8 cellular contexts compared by ENCODE assay signal in the genomic region with DNA sequence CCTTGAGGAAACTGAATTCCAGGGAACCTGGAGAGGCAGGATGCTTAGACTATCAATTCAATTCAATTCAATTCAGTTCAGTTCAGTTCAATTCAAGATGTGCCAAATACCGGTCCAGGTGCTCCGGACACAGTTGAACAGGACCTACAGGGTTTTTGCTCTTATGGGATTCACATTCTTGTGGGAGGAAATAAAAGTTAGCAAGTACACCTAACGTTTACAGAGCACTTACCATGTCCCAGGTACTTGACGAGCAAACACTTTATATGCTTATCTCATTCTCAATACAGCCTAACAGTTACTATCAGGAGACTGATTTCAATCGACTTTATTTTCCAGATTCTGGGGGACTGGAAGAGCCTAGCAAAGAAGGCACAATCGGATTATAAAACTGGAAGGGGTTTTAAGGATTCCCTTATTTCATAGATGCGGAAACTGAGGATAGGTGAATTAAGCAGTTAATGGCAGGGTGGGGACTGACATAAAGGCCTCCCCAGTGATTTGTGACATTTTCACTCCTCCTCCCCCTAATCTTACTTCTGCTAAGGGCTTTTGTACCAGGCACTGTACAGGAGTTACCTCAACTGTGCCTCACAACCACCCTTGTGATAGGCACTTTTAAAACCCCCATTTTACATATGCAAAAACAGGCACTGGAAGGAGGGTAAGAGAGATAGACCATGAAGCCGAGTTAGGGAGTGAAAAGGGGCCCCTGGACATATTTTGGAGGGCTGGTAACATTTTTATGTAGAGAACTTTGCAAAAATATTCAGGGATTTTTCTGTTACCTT. TPM values are rescaled to one million over a fixed set of nuclear protein-coding genes. Genes with fewer than 3 reads are reported as not detected.
DNase-seq lines count a peak whose midpoint lies in the region; ATAC-seq and TF ChIP-seq lines count a peak whose summit lies in the region.

No MANE protein-coding gene starts in this region.

- no peak for TF ChIP-seq CTCF in mesothelial cell of epicardium (IDR thresholded peaks at IDR 0.05; ENCODE audit: unreplicated experiment)

- no peaks in the 10 kb centered on the region for H3K9me3 Mint-ChIP-seq in stimulated activated naive CD8-positive, alpha-beta T cell treated with anti-CD3 and anti-CD28 coated beads, Interleukin-15, Interleukin-2, amounts not matched to agents 100 ng/mL and 50 ng/mL, for 24 hours
- no peaks in the 10 kb centered on the region for H3K9me3 Mint-ChIP-seq in activated naive CD8-positive, alpha-beta T cell treated with anti-CD3 and anti-CD28 coated beads, Interleukin-2, amount 10 ng/mL, durations not matched to agents 7 days and 5 days
- no peaks in the 10 kb centered on the region for H3K9me3 Mint-ChIP-seq in mesothelial cell of epicardium

- H3K27me3 Mint-ChIP-seq in stimulated activated naive CD8-positive, alpha-beta T cell treated with anti-CD3 and anti-CD28 coated beads, Interleukin-15, Interleukin-2, amounts not matched to agents 100 ng/mL and 50 ng/mL, for 24 hours: no peaks in the 10 kb centered on the region
- H3K27me3 Mint-ChIP-seq in activated naive CD8-positive, alpha-beta T cell treated with anti-CD3 and anti-CD28 coated beads, Interleukin-2, amount 10 ng/mL, durations not matched to agents 7 days and 5 days: no peaks in the 10 kb centered on the region
- no peaks in the 10 kb centered on the region for H3K27me3 Mint-ChIP-seq in mesothelial cell of epicardium (ENCODE audit: low read depth)

- DNase-seq in stimulated activated naive CD8-positive, alpha-beta T cell treated with anti-CD3 and anti-CD28 coated beads, Interleukin-15, Interleukin-2, amounts not matched to agents 100 U/mL and 50 U/mL, for 24 hours: no peak
- no peak for DNase-seq in activated naive CD8-positive, alpha-beta T cell treated with anti-CD3 and anti-CD28 coated beads, Interleukin-2, amount 10 ng/mL, durations not matched to agents 7 days and 5 days
- DNase-seq in mesothelial cell of epicardium (ENCODE audit: low spot score in 2 of 2, unreplicated experiment in 2 of 2) (no peak), OCI-M1 (lab: John Stamatoyannopoulos, UW) (no peak)

- peak overlapping the region; percentile 86 for H3K27ac Mint-ChIP-seq in stimulated activated naive CD8-positive, alpha-beta T cell treated with anti-CD3 and anti-CD28 coated beads, Interleukin-15, Interleukin-2, amounts not matched to agents 100 ng/mL and 50 ng/mL, for 24 hours
- H3K27ac Mint-ChIP-seq in activated naive CD8-positive, alpha-beta T cell treated with anti-CD3 and anti-CD28 coated beads, Interleukin-2, amount 10 ng/mL, durations not matched to agents 7 days and 5 days: peak overlapping the region; percentile 98
- peak overlapping the region; percentile 95 for H3K27ac Mint-ChIP-seq in mesothelial cell of epicardium

- peaks cover 17% of the 10 kb centered on the region for H3K36me3 Mint-ChIP-seq in stimulated activated naive CD8-positive, alpha-beta T cell treated with anti-CD3 and anti-CD28 coated beads, Interleukin-15, Interleukin-2, amounts not matched to agents 100 ng/mL and 50 ng/mL, for 24 hours (ENCODE audit: low read depth)
- H3K36me3 Mint-ChIP-seq in activated naive CD8-positive, alpha-beta T cell treated with anti-CD3 and anti-CD28 coated beads, Interleukin-2, amount 10 ng/mL, durations not matched to agents 7 days and 5 days: peaks cover 5% of the 10 kb centered on the region
- H3K36me3 Mint-ChIP-seq in mesothelial cell of epicardium: peaks cover 2% of the 10 kb centered on the region

- no peak for ATAC-seq in stimulated activated naive CD8-positive, alpha-beta T cell treated with anti-CD3 and anti-CD28 coated beads, Interleukin-15, Interleukin-2, amounts not matched to agents 100 U/mL and 50 U/mL, for 24 hours
- ATAC-seq in activated naive CD8-positive, alpha-beta T cell treated with anti-CD3 and anti-CD28 coated beads, Interleukin-2, amount 10 ng/mL, durations not matched to agents 7 days and 5 days (ENCODE audit: low read depth): no peak
- ATAC-seq in GM18858 (IDR thresholded peaks at IDR 0.05; ENCODE audit: unreplicated experiment) (no peak), HG03196 (IDR thresholded peaks at IDR 0.05; ENCODE audit: unreplicated experiment) (no peak), GM19455 (IDR thresholded peaks at IDR 0.05; ENCODE audit: unreplicated experiment) (no peak)

- POLR2A ChIA-PET in activated naive CD8-positive, alpha-beta T cell treated with anti-CD3 and anti-CD28 coated beads, Interleukin-2, amount 10 ng/mL, durations not matched to agents 7 days and 5 days (lab: Charles Lee): no interaction called here

- peak overlapping the region; percentile 91 for H3K4me3 Mint-ChIP-seq in stimulated activated naive CD8-positive, alpha-beta T cell treated with anti-CD3 and anti-CD28 coated beads, Interleukin-15, Interleukin-2, amounts not matched to agents 100 ng/mL and 50 ng/mL, for 24 hours
- peak overlapping the region; percentile 100 for H3K4me3 Mint-ChIP-seq in activated naive CD8-positive, alpha-beta T cell treated with anti-CD3 and anti-CD28 coated beads, Interleukin-2, amount 10 ng/mL, durations not matched to agents 7 days and 5 days
- H3K4me3 Mint-ChIP-seq in mesothelial cell of epicardium: peak overlapping the region; percentile 92

- peaks cover 53% of the 10 kb centered on the region for H3K4me1 Mint-ChIP-seq in stimulated activated naive CD8-positive, alpha-beta T cell treated with anti-CD3 and anti-CD28 coated beads, Interleukin-15, Interleukin-2, amounts not matched to agents 100 ng/mL and 50 ng/mL, for 24 hours (ENCODE audit: low read depth)
- peaks cover 38% of the 10 kb centered on the region for H3K4me1 Mint-ChIP-seq in activated naive CD8-positive, alpha-beta T cell treated with anti-CD3 and anti-CD28 coated beads, Interleukin-2, amount 10 ng/mL, durations not matched to agents 7 days and 5 days
- H3K4me1 Mint-ChIP-seq in mesothelial cell of epicardium: peaks cover 44% of the 10 kb centered on the region

RNA-seq across cellular contexts. Expression of gene GDE1, which starts 0.7 kb away (rescaled TPM):
- total RNA-seq in activated naive CD8-positive, alpha-beta T cell treated with anti-CD3 and anti-CD28 coated beads, Interleukin-2, amount 10 ng/mL, durations not matched to agents 7 days and 5 days: 10 to 100 TPM; 22.0 to 22.6 TPM
- total RNA-seq in mesothelial cell of epicardium: 42.7 to 49.1 TPM (median 45.9 TPM) in 3 replicates

RNA-seq across cellular contexts. Expression of gene CCP110, which starts 1.2 kb away (rescaled TPM):
- total RNA-seq in activated naive CD8-positive, alpha-beta T cell treated with anti-CD3 and anti-CD28 coated beads, Interleukin-2, amount 10 ng/mL, durations not matched to agents 7 days and 5 days: 10 to 100 TPM; 35.2 to 38.1 TPM
- total RNA-seq in mesothelial cell of epicardium: 12.6 to 15.8 TPM (median 15.1 TPM) in 3 replicates

RNA-seq across cellular contexts. Expression of gene VPS35L, which starts 32.9 kb away (rescaled TPM):
- total RNA-seq in activated naive CD8-positive, alpha-beta T cell treated with anti-CD3 and anti-CD28 coated beads, Interleukin-2, amount 10 ng/mL, durations not matched to agents 7 days and 5 days: 10 to 100 TPM; 50.2 to 55.6 TPM
- total RNA-seq in mesothelial cell of epicardium: 59.3 to 62.2 TPM (median 59.4 TPM) in 3 replicates
